In genomic region chr3:14461006-14461747, GRCh38 we compare ENCODE assay signal across 1 cellular context.
TF ChIP-seq lines count a peak whose summit lies in the region.

No MANE protein-coding gene starts in this region.

TF ChIP-seq in IMR-90, 13 proteins besides CTCF, POLR2A, EP300 and RAD21:
- no peak for TF ChIP-seq BHLHE40 (IDR thresholded peaks at IDR 0.05; ENCODE audit: low read depth, low read length)
- no peak for TF ChIP-seq RFX5 (IDR thresholded peaks at IDR 0.05; ENCODE audit: low read depth, low read length)
- no peak for TF ChIP-seq SMC3 (IDR thresholded peaks at IDR 0.05; ENCODE audit: low read depth, low read length)
- no peak for TF ChIP-seq ELK1 (IDR thresholded peaks at IDR 0.05; ENCODE audit: borderline replicate concordance, low read depth, low read length)
- TF ChIP-seq, protein P1, sequence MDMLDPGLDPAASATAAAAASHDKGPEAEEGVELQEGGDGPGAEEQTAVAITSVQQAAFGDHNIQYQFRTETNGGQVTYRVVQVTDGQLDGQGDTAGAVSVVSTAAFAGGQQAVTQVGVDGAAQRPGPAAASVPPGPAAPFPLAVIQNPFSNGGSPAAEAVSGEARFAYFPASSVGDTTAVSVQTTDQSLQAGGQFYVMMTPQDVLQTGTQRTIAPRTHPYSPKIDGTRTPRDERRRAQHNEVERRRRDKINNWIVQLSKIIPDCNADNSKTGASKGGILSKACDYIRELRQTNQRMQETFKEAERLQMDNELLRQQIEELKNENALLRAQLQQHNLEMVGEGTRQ (IDR thresholded peaks at IDR 0.05; ENCODE audit: low read depth, low read length) = no peak
- TF ChIP-seq MXI1 (IDR thresholded peaks at IDR 0.05; ENCODE audit: borderline replicate concordance, low read depth, low read length) = no peak
- TF ChIP-seq MAZ (IDR thresholded peaks at IDR 0.05; ENCODE audit: borderline replicate concordance, low read depth, low read length) = no peak
- TF ChIP-seq MAFK (IDR thresholded peaks at IDR 0.05; ENCODE audit: low read depth, low read length) = no peak
- TF ChIP-seq NFE2L2 (IDR thresholded peaks at IDR 0.05; ENCODE audit: low read depth, low read length) = no peak
- TF ChIP-seq FOS (IDR thresholded peaks at IDR 0.05; ENCODE audit: low read depth, low read length) = no peak
- no peak for TF ChIP-seq CHD1 (IDR thresholded peaks at IDR 0.05; ENCODE audit: low read depth, low read length)
- no peak for TF ChIP-seq RCOR1 (IDR thresholded peaks at IDR 0.05; ENCODE audit: insufficient replicate concordance, low read length)
- no peak for TF ChIP-seq CEBPB (IDR thresholded peaks at IDR 0.05; ENCODE audit: low read depth, low read length)
